9 cellular contexts compared by ENCODE assay signal in genomic region chr12:62250671-62251608, GRCh38. TPM values are rescaled to one million over a fixed set of nuclear protein-coding genes. Genes with fewer than 3 reads are reported as not detected.
DNase-seq lines count a peak whose midpoint lies in the region; ATAC-seq, FAIRE-seq and TF ChIP-seq lines count a peak whose summit lies in the region.
"Had no signal": no experiment of that assay in that cellular context is flagged by ENCODE, and none has a peak within 500 bp of the region (broad histone marks: within the 10 kb centered on the region; RNA-seq: fewer than 3 reads in every experiment).

No MANE protein-coding gene starts in this region.

- no peak overlapping the region for H3K4me3 ChIP-seq in epithelial cell of esophagus (ENCODE audit: low read length)
- H3K4me3 ChIP-seq in HAP-1 = no peak overlapping the region
- no peak overlapping the region for H3K4me3 ChIP-seq in kidney (ENCODE audit: low read length in 2 of 2)
- H3K4me3 ChIP-seq in Peyer's patch = no peak overlapping the region

- no peak overlapping the region for H3K27ac ChIP-seq in kidney (ENCODE audit: low read depth in 2 of 2, low read length in 2 of 2)
- peak overlapping the region in 2 of 4 donors; percentile 30 to 41 for H3K27ac ChIP-seq in Peyer's patch

- no peaks in the 10 kb centered on the region for H3K9me3 ChIP-seq in HAP-1
- no peaks in the 10 kb centered on the region for H3K9me3 ChIP-seq in kidney (ENCODE audit: control insufficient read depth in 1 of 2, low read length in 2 of 2)
- no peaks in the 10 kb centered on the region for H3K9me3 ChIP-seq in Peyer's patch

- H3K27me3 ChIP-seq in HAP-1 (ENCODE audit: low read depth) = no peaks in the 10 kb centered on the region
- H3K27me3 ChIP-seq in Peyer's patch = no peaks in the 10 kb centered on the region

- TF ChIP-seq CTCF in epithelial cell of esophagus (IDR thresholded peaks at IDR 0.05; ENCODE audit: insufficient read depth, low read depth, low read length, missing control alignments) (no peak), kidney (IDR thresholded peaks at IDR 0.05; ENCODE audit: borderline replicate concordance, extremely low read depth, insufficient read depth) (no peak), Peyer's patch (IDR thresholded peaks at IDR 0.05) (no peak)

- in situ Hi-C loops in HAP-1 (cut with MboI; ENCODE audit: low sequenced_read_pairs) = loop anchor here (25.0 kb wide), 1 partner anchor 536 kb away; no protein-coding TSS in a partner anchor

- peak; percentile 24 for DNase-seq in GF-D8 (lab: John Stamatoyannopoulos, UW)
- DNase-seq in epithelial cell of esophagus (ENCODE audit: low read depth) = peak; percentile 74
- no peak for DNase-seq in HAP-1 (ENCODE audit: low spot score in 2 of 2)
- no peak for DNase-seq in kidney
- no peak for DNase-seq in Peyer's patch
- DNase-seq in T1000 (lab: John Stamatoyannopoulos, UW) = no peak

- no peak for TF ChIP-seq POLR2A in Peyer's patch (IDR thresholded peaks at IDR 0.05)

- ATAC-seq in GM21367 (IDR thresholded peaks at IDR 0.05; ENCODE audit: unreplicated experiment) = peak; percentile 93
- ATAC-seq in HG03558 (IDR thresholded peaks at IDR 0.05; ENCODE audit: extremely low read depth, unreplicated experiment) = peak; percentile 95

- no peak for FAIRE-seq in kidney (lab: Jason Lieb, UNC)
- FAIRE-seq: endometrium had no signal

- intact Hi-C loops in kidney (cut with DNase I) = no loop called here

- H3K9ac ChIP-seq in kidney (ENCODE audit: low read length in 2 of 2) = no peak overlapping the region

- no peaks in the 10 kb centered on the region for H3K36me3 ChIP-seq in HAP-1 (replicated peaks)
- H3K36me3 ChIP-seq in kidney (ENCODE audit: control insufficient read depth in 1 of 2, insufficient read depth in 2 of 2, low read length in 2 of 2) = no peaks in the 10 kb centered on the region
- no peaks in the 10 kb centered on the region for H3K36me3 ChIP-seq in Peyer's patch

- H3K4me1 ChIP-seq in HAP-1 = no peaks in the 10 kb centered on the region
- no peaks in the 10 kb centered on the region for H3K4me1 ChIP-seq in kidney (ENCODE audit: control insufficient read depth in 1 of 2, insufficient read depth in 1 of 2, low read depth in 1 of 2, low read length in 2 of 2)
- no peaks in the 10 kb centered on the region for H3K4me1 ChIP-seq in Peyer's patch

RNA-seq across cellular contexts. Expression of gene USP15, which starts 9.3 kb away (rescaled TPM):
- total RNA-seq in kidney (62.8 TPM), Peyer's patch (100 to 1,000 TPM in 3 of 4 donors, 10 to 100 TPM in 1; 74.6 to 168 (median 108) TPM)
- 31.7 TPM for polyA plus RNA-seq in kidney (ENCODE audit: insufficient read depth, low read depth, low replicate concordance)

Comparison
In these comparisons a context has a peak if more than half of its experiments do, and no peak if none do; other contexts are left out.
1. DNase-seq: peak in GF-D8 (single experiment) and epithelial cell of esophagus (single experiment); none in HAP-1 (0 of 2), kidney (single experiment), Peyer's patch (0 of 3) and T1000 (single experiment).